In the genomic region with DNA sequence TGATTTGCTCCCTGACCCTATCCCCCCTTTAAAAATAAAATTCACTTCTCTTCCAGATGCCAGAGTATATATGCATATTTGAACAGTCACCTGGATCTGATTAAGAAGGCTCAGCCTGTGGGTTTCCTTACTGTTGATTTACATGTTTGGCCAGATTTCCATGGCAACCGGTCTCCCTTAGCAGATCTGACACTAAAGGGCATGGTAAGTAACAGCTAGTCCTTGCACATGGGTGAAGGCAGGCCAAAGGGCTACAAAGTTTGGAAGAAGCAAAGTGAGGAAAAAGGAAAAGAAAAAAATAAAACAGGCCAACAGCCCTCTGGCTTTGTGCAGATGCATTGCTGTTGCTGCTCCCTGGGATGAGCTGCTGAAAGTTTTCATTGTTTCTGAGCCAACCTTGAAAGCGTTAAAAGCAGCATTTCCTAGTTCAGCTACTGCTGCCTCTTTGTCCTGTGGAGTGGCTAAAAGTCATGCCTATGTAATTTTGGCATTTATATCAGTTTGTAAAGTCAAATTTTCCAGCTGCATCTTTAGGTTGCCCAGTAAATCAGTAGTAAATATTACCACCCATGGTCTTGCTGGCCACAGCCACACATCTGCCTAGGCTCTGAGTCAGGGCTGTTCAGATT, we compare ENCODE assay signal across 1 cellular context.
A peak's percentile ranks its signal among the peaks of the same experiment; 100 is the strongest.
TF ChIP-seq lines count a peak whose summit lies in the region.

No MANE protein-coding gene starts in this region.

TF ChIP-seq in SK-N-SH, 30 proteins besides CTCF, POLR2A, EP300 and RAD21 (continued from another document):
- TF ChIP-seq, protein P1, sequence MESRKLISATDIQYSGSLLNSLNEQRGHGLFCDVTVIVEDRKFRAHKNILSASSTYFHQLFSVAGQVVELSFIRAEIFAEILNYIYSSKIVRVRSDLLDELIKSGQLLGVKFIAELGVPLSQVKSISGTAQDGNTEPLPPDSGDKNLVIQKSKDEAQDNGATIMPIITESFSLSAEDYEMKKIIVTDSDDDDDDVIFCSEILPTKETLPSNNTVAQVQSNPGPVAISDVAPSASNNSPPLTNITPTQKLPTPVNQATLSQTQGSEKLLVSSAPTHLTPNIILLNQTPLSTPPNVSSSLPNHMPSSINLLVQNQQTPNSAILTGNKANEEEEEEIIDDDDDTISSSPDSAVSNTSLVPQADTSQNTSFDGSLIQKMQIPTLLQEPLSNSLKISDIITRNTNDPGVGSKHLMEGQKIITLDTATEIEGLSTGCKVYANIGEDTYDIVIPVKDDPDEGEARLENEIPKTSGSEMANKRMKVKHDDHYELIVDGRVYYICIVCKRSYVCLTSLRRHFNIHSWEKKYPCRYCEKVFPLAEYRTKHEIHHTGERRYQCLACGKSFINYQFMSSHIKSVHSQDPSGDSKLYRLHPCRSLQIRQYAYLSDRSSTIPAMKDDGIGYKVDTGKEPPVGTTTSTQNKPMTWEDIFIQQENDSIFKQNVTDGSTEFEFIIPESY (IDR thresholded peaks at IDR 0.05; ENCODE audit: borderline replicate concordance, low read depth): no peak
- TF ChIP-seq FOXJ3 (CRISPR knock-in tag; IDR thresholded peaks at IDR 0.05) (no peak), TCF12 (IDR thresholded peaks at IDR 0.05) (peak; percentile 88), ELF1 (IDR thresholded peaks at IDR 0.05) (no peak), SMC3 (IDR thresholded peaks at IDR 0.05; ENCODE audit: low read depth, low read length) (no peak), FOSL2 (IDR thresholded peaks at IDR 0.05; ENCODE audit: borderline replicate concordance, low read depth) (no peak), FOXM1 (IDR thresholded peaks at IDR 0.05; ENCODE audit: low read depth) (no peak), EZH2phosphoT487 (IDR thresholded peaks at IDR 0.05; ENCODE audit: borderline replicate concordance, low read depth) (no peak), SIN3A (IDR thresholded peaks at IDR 0.05; ENCODE audit: borderline replicate concordance, low read depth, low read length) (peak; percentile 64; the same call in 1 of the 2 replicates), JUND (IDR thresholded peaks at IDR 0.05) (no peak), TEAD4 (IDR thresholded peaks at IDR 0.05; ENCODE audit: borderline replicate concordance, insufficient read depth) (no peak), RFX5 (IDR thresholded peaks at IDR 0.05; ENCODE audit: low read length) (no peak), CHD2 (IDR thresholded peaks at IDR 0.05; ENCODE audit: low read length, partially characterized antibody) (no peak), NFIC (IDR thresholded peaks at IDR 0.05; ENCODE audit: borderline replicate concordance) (no peak)
- TF ChIP-seq, protein P2, sequence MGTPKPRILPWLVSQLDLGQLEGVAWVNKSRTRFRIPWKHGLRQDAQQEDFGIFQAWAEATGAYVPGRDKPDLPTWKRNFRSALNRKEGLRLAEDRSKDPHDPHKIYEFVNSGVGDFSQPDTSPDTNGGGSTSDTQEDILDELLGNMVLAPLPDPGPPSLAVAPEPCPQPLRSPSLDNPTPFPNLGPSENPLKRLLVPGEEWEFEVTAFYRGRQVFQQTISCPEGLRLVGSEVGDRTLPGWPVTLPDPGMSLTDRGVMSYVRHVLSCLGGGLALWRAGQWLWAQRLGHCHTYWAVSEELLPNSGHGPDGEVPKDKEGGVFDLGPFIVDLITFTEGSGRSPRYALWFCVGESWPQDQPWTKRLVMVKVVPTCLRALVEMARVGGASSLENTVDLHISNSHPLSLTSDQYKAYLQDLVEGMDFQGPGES (IDR thresholded peaks at IDR 0.05; ENCODE audit: low read depth, low read length): no peak
